Comparison of ENCODE assay signal across 1 cellular context in the genomic region with DNA sequence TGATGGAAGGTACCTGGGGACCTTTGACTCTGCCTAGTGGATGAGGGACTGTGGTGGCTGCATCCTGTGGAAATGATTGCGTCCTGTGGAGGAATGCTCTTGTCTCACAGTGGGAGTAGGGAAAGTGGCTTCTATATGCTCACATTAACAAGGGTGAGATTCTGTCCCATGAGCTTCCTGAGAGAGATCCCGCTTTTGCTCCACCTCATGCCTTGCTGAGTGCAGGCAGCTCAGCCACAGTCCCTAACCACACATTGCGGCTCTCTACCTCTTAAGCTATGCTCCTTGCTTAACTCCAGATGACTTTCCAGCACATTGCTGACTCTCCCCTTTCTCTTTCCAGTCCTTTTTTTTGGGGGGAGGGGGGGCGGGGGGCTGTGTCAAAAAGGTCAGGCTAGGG.
TF ChIP-seq lines count a peak whose summit lies in the region.

No MANE protein-coding gene starts in this region.

TF ChIP-seq in H1, 55 proteins besides CTCF, POLR2A, EP300 and RAD21:
- TF ChIP-seq POLR2AphosphoS5 (IDR thresholded peaks at IDR 0.05; ENCODE audit: low read depth, low read length) (0 out of 2 replicates have a peak, but pooled peaks have one; percentile 30), RXRA (IDR thresholded peaks at IDR 0.05; ENCODE audit: insufficient read depth, low read depth, low read length) (no peak)
